In genomic region chr6:34928220-34928619, GRCh38 we compare ENCODE assay signal across 15 cellular contexts. TPM values are rescaled to one million over a fixed set of nuclear protein-coding genes. Genes with fewer than 3 reads are reported as not detected.
DNase-seq lines count a peak whose midpoint lies in the region; ATAC-seq and TF ChIP-seq lines count a peak whose summit lies in the region.
"Had no signal": no experiment of that assay in that cellular context is flagged by ENCODE, and none has a peak within 500 bp of the region (broad histone marks: within the 10 kb centered on the region; RNA-seq: fewer than 3 reads in every experiment).

No MANE protein-coding gene starts in this region.

- H3K4me1 Mint-ChIP-seq in immature natural killer cell: peaks cover 0 to 4% of the 10 kb centered on the region in 2 donors

- H3K4me1 ChIP-seq in heart right ventricle: peaks cover 0 to 28% (median 20%) of the 10 kb centered on the region in 9 donors
- H3K4me1 ChIP-seq in ectodermal cell (ENCODE audit: control insufficient read depth, insufficient read depth, low read length): peaks cover 21% of the 10 kb centered on the region
- peaks cover 13 to 15% of the 10 kb centered on the region in 2 donors for H3K4me1 ChIP-seq in thyroid gland

- no peak for DNase-seq in left ventricle myocardium superior
- no peak for DNase-seq in heart right ventricle
- peak; percentile 70 for DNase-seq in NCI-H2227 (lab: John Stamatoyannopoulos, UW; ENCODE audit: unreplicated experiment)
- no peak for DNase-seq in thyroid gland
- DNase-seq in GM19240 (ENCODE audit: insufficient read length, low spot score): no peak
- no peak for DNase-seq in immature natural killer cell
- DNase-seq: DMS53, MG63, NCI-H2081 treated with DMSO at 0.1 percent for 48 hours, NCI-H524 had no signal

- H3K27ac ChIP-seq in heart right ventricle (peak overlapping the region in 1 of 10 donors; percentile 6), ectodermal cell (ENCODE audit: insufficient read depth, low read depth, low read length, poor library complexity, severe bottlenecking) (peak overlapping the region; percentile 58), thyroid gland (peak overlapping the region; percentile 27 to 36 (median 32))
- H3K27ac ChIP-seq: KMS-11, RWPE1 had no signal

- no peak overlapping the region for H3K4me3 ChIP-seq in heart right ventricle
- H3K4me3 ChIP-seq in ectodermal cell (ENCODE audit: insufficient read depth, low read depth, low read length): no peak overlapping the region
- no peak overlapping the region for H3K4me3 ChIP-seq in thyroid gland (replicated peaks in 1 of 3)
- H3K4me3 ChIP-seq: MG63 had no signal

- no peaks in the 10 kb centered on the region for H3K9me3 Mint-ChIP-seq in immature natural killer cell

- WGBS in heart right ventricle, 2 donors: 72 to 75% methylated on average over 3 of the region's 3 CpGs
- 21 to 25% methylated on average over 3 of the region's 3 CpGs for WGBS in ectodermal cell, 2 experiments
- 78 to 84% methylated on average over 3 of the region's 3 CpGs for WGBS in thyroid gland, 2 donors

- H3K36me3 ChIP-seq in heart right ventricle: no peaks in the 10 kb centered on the region
- no peaks in the 10 kb centered on the region for H3K36me3 ChIP-seq in ectodermal cell (ENCODE audit: control insufficient read depth, insufficient read depth, low read length)
- no peaks in the 10 kb centered on the region for H3K36me3 ChIP-seq in thyroid gland
- H3K36me3 ChIP-seq: MG63 had no signal

- TF ChIP-seq POLR2A in thyroid gland (IDR thresholded peaks at IDR 0.05): no peak

- no peaks in the 10 kb centered on the region for H3K27me3 ChIP-seq in heart right ventricle
- H3K27me3 ChIP-seq in ectodermal cell (ENCODE audit: control insufficient read depth, insufficient read depth, low read length, poor library complexity, severe bottlenecking): no peaks in the 10 kb centered on the region
- no peaks in the 10 kb centered on the region for H3K27me3 ChIP-seq in thyroid gland
- H3K27me3 ChIP-seq: MG63 had no signal

- intact Hi-C loops in left ventricle myocardium superior (cut with micrococcal nuclease) (no loop called here), heart right ventricle (cut with DNase I) (no loop called here), thyroid gland (cut with DNase I) (no loop called here)

- ATAC-seq in left ventricle myocardium superior (peak; percentile 20), heart right ventricle (no peak), GM21576 (IDR thresholded peaks at IDR 0.05; ENCODE audit: unreplicated experiment) (no peak)
- ATAC-seq: HepG2 had no signal

- no peaks in the 10 kb centered on the region for H3K36me3 Mint-ChIP-seq in immature natural killer cell

- H3K27ac Mint-ChIP-seq in immature natural killer cell: no peak overlapping the region

- no peak overlapping the region for H3K4me3 Mint-ChIP-seq in immature natural killer cell

- TF ChIP-seq CTCF in heart right ventricle (IDR thresholded peaks at IDR 0.05) (no peak), thyroid gland (IDR thresholded peaks at IDR 0.05) (no peak)

- peaks cover 0 to 4% (median 2%) of the 10 kb centered on the region in 3 donors for H3K27me3 Mint-ChIP-seq in immature natural killer cell (ENCODE audit: low read depth in 3 of 3)

- no peaks in the 10 kb centered on the region for H3K9me3 ChIP-seq in heart right ventricle
- H3K9me3 ChIP-seq in ectodermal cell (ENCODE audit: control insufficient read depth, low read length): no peaks in the 10 kb centered on the region
- no peaks in the 10 kb centered on the region for H3K9me3 ChIP-seq in thyroid gland
- H3K9me3 ChIP-seq: MG63 had no signal

RNA-seq across cellular contexts. Expression of gene ANKS1A, which starts 39.2 kb away (rescaled TPM):
- total RNA-seq in left ventricle myocardium superior: 29.1 TPM
- 10 to 100 TPM; 24.7 to 36.3 (median 30.9) TPM for total RNA-seq in heart right ventricle
- 10 to 100 TPM in 1 of 2 donors, 1 to 10 TPM in 1; 7.1 to 17.8 TPM for polyA plus RNA-seq in heart right ventricle
- 29.4 TPM for polyA plus RNA-seq in ectodermal cell (2013, experiment 1 of 4)
- 31.4 TPM for polyA plus RNA-seq in ectodermal cell (2013, experiment 2 of 4)
- polyA plus RNA-seq in ectodermal cell (2013, experiment 3 of 4): 22.2 TPM
- 24.3 TPM for polyA plus RNA-seq in ectodermal cell (2013, experiment 4 of 4)
- 10 to 100 TPM; 29.9 to 43.8 (median 34.4) TPM for total RNA-seq in thyroid gland
- polyA plus RNA-seq in immature natural killer cell: 1 to 10 TPM; 1.3 to 4.3 (median 1.6) TPM

RNA-seq across cellular contexts. Expression of gene TAF11, which starts 40.4 kb away (rescaled TPM):
- total RNA-seq in left ventricle myocardium superior: 18.9 TPM
- total RNA-seq in heart right ventricle: 10 to 100 TPM; 16.3 to 22.1 (median 17.6) TPM
- 10 to 100 TPM; 24.9 to 50.2 TPM for polyA plus RNA-seq in heart right ventricle
- 56.6 TPM for polyA plus RNA-seq in ectodermal cell (2013, experiment 1 of 4)
- 55.6 TPM for polyA plus RNA-seq in ectodermal cell (2013, experiment 2 of 4)
- 49.3 TPM for polyA plus RNA-seq in ectodermal cell (2013, experiment 3 of 4)
- polyA plus RNA-seq in ectodermal cell (2013, experiment 4 of 4): 48.4 TPM
- total RNA-seq in thyroid gland: 10 to 100 TPM; 12.8 to 32.2 (median 20.2) TPM
- polyA plus RNA-seq in immature natural killer cell: 10 to 100 TPM; 15.8 to 20.5 (median 20.4) TPM
